25 cellular contexts compared by ENCODE assay signal in genomic region chr2:103292570-103293265, GRCh38.
A peak's percentile ranks its signal among the peaks of the same experiment; 100 is the strongest.
DNase-seq lines count a peak whose midpoint lies in the region; ATAC-seq and TF ChIP-seq lines count a peak whose summit lies in the region.
"Had no signal": no experiment of that assay in that cellular context is flagged by ENCODE, and none has a peak within 500 bp of the region (broad histone marks: within the 10 kb centered on the region; RNA-seq: fewer than 3 reads in every experiment).

No MANE protein-coding gene starts in this region.

- DNase-seq in DMS53 treated with DMSO at 0.1 percent for 48 hours (lab: John Stamatoyannopoulos, UW; ENCODE audit: unreplicated experiment) (peak; percentile 27), endodermal cell (peak; percentile 73), neural crest cell (ENCODE audit: low read depth, low spot score) (no peak), NCI-H2081 (lab: John Stamatoyannopoulos, UW) (no peak), NK-92 (lab: John Stamatoyannopoulos, UW; ENCODE audit: unreplicated experiment) (no peak), NCI-H146 (lab: John Stamatoyannopoulos, UW) (no peak)
- DNase-seq: activated CD4-positive, alpha-beta T cell treated with anti-CD3 and anti-CD28 coated beads, Interleukin-2, amount 50 U/mL, for 1 hour; anterior cingulate cortex; effector memory CD4-positive, alpha-beta T cell; esophagus squamous epithelium; Kasumi-1; left colon; naive thymus-derived CD4-positive, alpha-beta T cell; NCI-H2029 treated with DMSO at 0.1 percent for 48 hours; NCI-H446 treated with DMSO at 0.1 percent for 48 hours; posterior cingulate gyrus; RPMI8226 had no signal

- H3K4me1 ChIP-seq in OCI-LY3 (ENCODE audit: low read length) = no peaks in the 10 kb centered on the region
- peaks cover 5% of the 10 kb centered on the region for H3K4me1 ChIP-seq in endodermal cell (ENCODE audit: control insufficient read depth, insufficient read depth, low read length)
- H3K4me1 ChIP-seq: esophagus squamous epithelium, HAP-1 had no signal

- H2AFZ ChIP-seq in OCI-LY3 (ENCODE audit: low read depth, low read length) = peak overlapping the region; percentile 20; the same call in 1 of the 2 replicates

- H3K36me3 Mint-ChIP-seq in endodermal cell (ENCODE audit: low read depth) (no peaks in the 10 kb centered on the region), neural crest cell (ENCODE audit: low read depth) (no peaks in the 10 kb centered on the region)
- H3K36me3 Mint-ChIP-seq: activated naive CD4-positive, alpha-beta T cell treated with anti-CD3 and anti-CD28 coated beads, Interleukin-2, amount 50 U/mL, for 24 hours; naive thymus-derived CD4-positive, alpha-beta T cell had no signal

- H3K4me2 ChIP-seq in OCI-LY3 (ENCODE audit: low read length) = peak overlapping the region; percentile 52

- no peaks in the 10 kb centered on the region for H3K27me3 Mint-ChIP-seq in endodermal cell (ENCODE audit: insufficient read depth)
- no peaks in the 10 kb centered on the region for H3K27me3 Mint-ChIP-seq in neural crest cell (ENCODE audit: low read depth)
- H3K27me3 Mint-ChIP-seq: central memory CD8-positive, alpha-beta T cell had no signal

- TF ChIP-seq CTCF in OCI-LY3 (IDR thresholded peaks at IDR 0.05; ENCODE audit: low read depth, low read length) = no peak; the same call in 1 of the 2 replicates
- TF ChIP-seq CTCF in endodermal cell (conservative IDR thresholded peaks at IDR 0.05) = peak; percentile 54
- TF ChIP-seq CTCF in neural crest cell (conservative IDR thresholded peaks at IDR 0.05) = peak; percentile 38

- no peaks in the 10 kb centered on the region for H4K20me1 ChIP-seq in OCI-LY3 (ENCODE audit: insufficient read depth, low read length)

- no peaks in the 10 kb centered on the region for H3K36me3 ChIP-seq in OCI-LY3 (replicated peaks; ENCODE audit: low read depth, low read length)
- no peaks in the 10 kb centered on the region for H3K36me3 ChIP-seq in endodermal cell (ENCODE audit: control insufficient read depth, insufficient read depth, low read length)
- H3K36me3 ChIP-seq: esophagus squamous epithelium, HAP-1 had no signal

- no peaks in the 10 kb centered on the region for H3K9me3 Mint-ChIP-seq in endodermal cell
- no peaks in the 10 kb centered on the region for H3K9me3 Mint-ChIP-seq in neural crest cell
- H3K9me3 Mint-ChIP-seq: activated naive CD4-positive, alpha-beta T cell treated with anti-CD3 and anti-CD28 coated beads, Interleukin-2, amount 50 U/mL, for 24 hours; activated T-helper 1 cell treated with anti-CD3 and anti-CD28 coated beads, Interleukin-12 subunit alpha, Interleukin-12 subunit beta, Interleukin-2, Interleukin-4 antibody, amounts not matched to agents 30 ng/mL and 10 ng/mL and 1 ng/mL, durations not matched to agents 14 hours and 24 hours and 36 hours; T-helper 2 cell treated with Interferon-gamma antibody and Interleukin-4, amounts not matched to agents 5 μg/mL and 100 μg/mL, for 36 hours had no signal

- 80 to 81% methylated on average over 10 to 11 of the region's 14 CpGs for WGBS in endodermal cell (ENCODE audit: insufficient coverage in 1 of 2, insufficient read length in 1 of 2), 2 experiments

- ATAC-seq in HG03139 (IDR thresholded peaks at IDR 0.05; ENCODE audit: unreplicated experiment) = no peak
- ATAC-seq: left colon; naive thymus-derived CD4-positive, alpha-beta T cell had no signal

- H3K9ac ChIP-seq in OCI-LY3 (ENCODE audit: low read length) (no peak overlapping the region), endodermal cell (ENCODE audit: extremely low read depth, low read length, poor library complexity, severe bottlenecking) (no peak overlapping the region)

- H3K4me1 Mint-ChIP-seq in endodermal cell (peaks cover 42% of the 10 kb centered on the region), neural crest cell (peaks cover 70% of the 10 kb centered on the region)
- H3K4me1 Mint-ChIP-seq: activated naive CD4-positive, alpha-beta T cell treated with anti-CD3 and anti-CD28 coated beads, Interleukin-2, amount 50 U/mL, for 24 hours; central memory CD8-positive, alpha-beta T cell; naive thymus-derived CD4-positive, alpha-beta T cell had no signal

- H3K27me3 ChIP-seq in OCI-LY3 (ENCODE audit: low read depth, low read length) (no peaks in the 10 kb centered on the region), endodermal cell (ENCODE audit: control insufficient read depth, insufficient read depth, low read length, poor library complexity, severe bottlenecking) (no peaks in the 10 kb centered on the region)
- H3K27me3 ChIP-seq: esophagus squamous epithelium had no signal

- H3K4me3 ChIP-seq in OCI-LY3 (ENCODE audit: low read length) (peak overlapping the region; percentile 43), endodermal cell (ENCODE audit: low read length) (no peak overlapping the region)
- H3K4me3 ChIP-seq: esophagus squamous epithelium, HAP-1 had no signal

- H3K4me3 Mint-ChIP-seq in endodermal cell = peak overlapping the region; percentile 16
- H3K4me3 Mint-ChIP-seq in neural crest cell = peak overlapping the region; percentile 55
- H3K4me3 Mint-ChIP-seq: activated naive CD4-positive, alpha-beta T cell treated with anti-CD3 and anti-CD28 coated beads, Interleukin-2, amount 50 U/mL, for 24 hours; activated T-helper 1 cell treated with anti-CD3 and anti-CD28 coated beads, Interleukin-12 subunit alpha, Interleukin-12 subunit beta, Interleukin-2, Interleukin-4 antibody, amounts not matched to agents 30 ng/mL and 10 ng/mL and 1 ng/mL, durations not matched to agents 14 hours and 24 hours and 36 hours; central memory CD8-positive, alpha-beta T cell; naive thymus-derived CD4-positive, alpha-beta T cell; T-helper 2 cell treated with Interferon-gamma antibody and Interleukin-4, amounts not matched to agents 5 μg/mL and 100 μg/mL, for 36 hours had no signal

- H3K9me3 ChIP-seq in OCI-LY3 (ENCODE audit: insufficient read depth, low read length) (no peaks in the 10 kb centered on the region), endodermal cell (ENCODE audit: control insufficient read depth, low read length) (no peaks in the 10 kb centered on the region)
- H3K9me3 ChIP-seq: esophagus squamous epithelium, HAP-1 had no signal

- H3K27ac Mint-ChIP-seq in endodermal cell (no peak overlapping the region), neural crest cell (ENCODE audit: unreplicated experiment) (peak overlapping the region; percentile 94)
- H3K27ac Mint-ChIP-seq: activated naive CD4-positive, alpha-beta T cell treated with anti-CD3 and anti-CD28 coated beads, Interleukin-2, amount 50 U/mL, for 24 hours; activated T-helper 1 cell treated with anti-CD3 and anti-CD28 coated beads, Interleukin-12 subunit alpha, Interleukin-12 subunit beta, Interleukin-2, Interleukin-4 antibody, amounts not matched to agents 30 ng/mL and 10 ng/mL and 1 ng/mL, durations not matched to agents 14 hours and 24 hours and 36 hours; naive thymus-derived CD4-positive, alpha-beta T cell; T-helper 2 cell treated with Interferon-gamma antibody and Interleukin-4, amounts not matched to agents 5 μg/mL and 100 μg/mL, for 36 hours had no signal

- H3K79me2 ChIP-seq in OCI-LY3 (ENCODE audit: low read length) = no peaks in the 10 kb centered on the region

- H3K27ac ChIP-seq in OCI-LY3 (ENCODE audit: low read length) (no peak overlapping the region), endodermal cell (ENCODE audit: low read depth, low read length) (peak overlapping the region; percentile 77)
- H3K27ac ChIP-seq: esophagus squamous epithelium, VCaP had no signal

Comparison
In these comparisons a context has a peak if more than half of its experiments do, and no peak if none do; other contexts are left out.
1. DNase-seq: peak in DMS53 treated with DMSO at 0.1 percent for 48 hours (single experiment) and endodermal cell (single experiment); none in neural crest cell (single experiment), NCI-H2081 (0 of 2), NK-92 (single experiment) and NCI-H146 (single experiment).